ENCODE assay signal across 23 cellular contexts in genomic region chr5:95053253-95053652, GRCh38.
"Had no signal": no experiment of that assay in that cellular context is flagged by ENCODE, and none has a peak within 500 bp of the region (broad histone marks: within the 10 kb centered on the region; RNA-seq: fewer than 3 reads in every experiment).

No MANE protein-coding gene starts in this region.

- H3K4me3 ChIP-seq: K562, Peyer's patch, SJCRH30 had no signal

- H3K27me3 ChIP-seq: Peyer's patch, SJCRH30 had no signal

- DNase-seq: Kasumi-1; MM.1S; NCI-H1092 treated with DMSO at 0.1 percent for 48 hours; NCI-H1436; NCI-H187; NCI-H2029; NCI-H2081 treated with DMSO at 0.1 percent for 48 hours; NCI-H2227 treated with DMSO at 0.1 percent for 48 hours; NCI-H524; NCI-H526 treated with DMSO at 0.1 percent for 48 hours; NCI-H774; NK-92 treated with Interleukin-12 subunit alpha and Interleukin-12 subunit beta, amount 100 ng/mL, for 24 hours; PC-3; Peyer's patch; SHP77 treated with DMSO at 0.1 percent for 48 hours; SJCRH30; T-helper 1 cell had no signal

- H3K36me3 ChIP-seq: Peyer's patch, SJCRH30 had no signal

- ATAC-seq: K562, PC-3, Right ventricle myocardium inferior, SK-N-SH treated with all-trans-retinoic acid at 6 μM for 48 hours had no signal

- H3K27ac ChIP-seq: HL-60, KMS-11, Peyer's patch, SJCRH30 had no signal

- H3K9me3 ChIP-seq: Peyer's patch, SJCRH30 had no signal

- H3K9ac ChIP-seq: KMS-11 had no signal

- H3K4me1 ChIP-seq: Peyer's patch had no signal

- H3K4me2 ChIP-seq: KMS-11 had no signal

- FAIRE-seq: HTR-8/SVneo, K562 had no signal
